In genomic region chr10:70115948-70116682, GRCh38 we compare ENCODE assay signal across 8 cellular contexts. TPM values are rescaled to one million over a fixed set of nuclear protein-coding genes. Genes with fewer than 3 reads are reported as not detected.
DNase-seq lines count a peak whose midpoint lies in the region; ATAC-seq and TF ChIP-seq lines count a peak whose summit lies in the region.

No MANE protein-coding gene starts in this region.

- H4K20me1 ChIP-seq in Karpas-422 (ENCODE audit: insufficient read depth, low read depth, low read length), result no peaks in the 10 kb centered on the region

- no peak overlapping the region for H3K4me3 ChIP-seq in GM12865 (ENCODE audit: low read depth, low read length)
- no peak overlapping the region for H3K4me3 ChIP-seq in Karpas-422 (ENCODE audit: low read length)
- H3K4me3 ChIP-seq in brain microvascular endothelial cell (ENCODE audit: low read depth, low read length), result no peak overlapping the region

- no peak overlapping the region for H2AFZ ChIP-seq in Karpas-422 (ENCODE audit: low read length)

- no peak overlapping the region for H3K4me2 ChIP-seq in Karpas-422 (ENCODE audit: low read depth, low read length, poor library complexity, severe bottlenecking)

- H3K27ac ChIP-seq in Karpas-422 (ENCODE audit: low read length) (no peak overlapping the region), brain microvascular endothelial cell (no peak overlapping the region)

- in situ Hi-C loops in brain microvascular endothelial cell (cut with HindIII; ENCODE audit: low pct_ligation_motif_present, low sequenced_read_pairs), result no loop called here

- no peak overlapping the region for H3K9ac ChIP-seq in Karpas-422 (ENCODE audit: low read length)

- peak; percentile 88 for TF ChIP-seq CTCF in GM12865 (IDR thresholded peaks at IDR 0.05; ENCODE audit: insufficient read depth, low read depth, low read length, missing control alignments)
- TF ChIP-seq CTCF in brain microvascular endothelial cell (IDR thresholded peaks at IDR 0.05; ENCODE audit: low read depth, low read length, missing control alignments), result peak; percentile 87

- no peaks in the 10 kb centered on the region for H3K9me3 ChIP-seq in Karpas-422 (ENCODE audit: low read length)

- H3K36me3 ChIP-seq in Karpas-422 (ENCODE audit: insufficient read depth, low read length), result peaks cover 11% of the 10 kb centered on the region; the same call in 1 of the 2 replicates
- H3K36me3 ChIP-seq in brain microvascular endothelial cell (replicated peaks), result peaks cover 13% of the 10 kb centered on the region

- no peaks in the 10 kb centered on the region for H3K9me2 ChIP-seq in Karpas-422 (replicated peaks; ENCODE audit: insufficient read depth, low read length)

- no peaks in the 10 kb centered on the region for H3K27me3 ChIP-seq in Karpas-422 (ENCODE audit: low read length)
- no peaks in the 10 kb centered on the region for H3K27me3 ChIP-seq in brain microvascular endothelial cell (replicated peaks)

- intact Hi-C loops in left colon (cut with DNase I, micrococcal nuclease), result no loop called here

- ATAC-seq in left colon, result peak; percentile 83
- no peak for ATAC-seq in GM19452 (IDR thresholded peaks at IDR 0.05; ENCODE audit: unreplicated experiment)

- peak; percentile 59 for DNase-seq in GM12865 (ENCODE audit: low read depth)
- DNase-seq in Karpas-422, result peak; percentile 76
- DNase-seq in UCSD-AML1 (lab: John Stamatoyannopoulos, UW; ENCODE audit: unreplicated experiment), result peak; percentile 21
- peak; percentile 15 for DNase-seq in brain microvascular endothelial cell
- peak in 1 of 2 donors; percentile 61 for DNase-seq in left colon
- DNase-seq in stimulated activated CD4-positive, alpha-beta T cell treated with anti-CD3 and anti-CD28 coated beads, TNF-alpha, amount 100 ng/mL, for 48 hours (ENCODE audit: low read depth in 3 of 3), result peak in 2 of 3 donors; percentile 37 to 51
- DNase-seq in OCI-M2 (lab: John Stamatoyannopoulos, UW; ENCODE audit: unreplicated experiment), result no peak

- H3K4me1 ChIP-seq in Karpas-422 (ENCODE audit: low read length), result no peaks in the 10 kb centered on the region

- H3K79me2 ChIP-seq in Karpas-422 (ENCODE audit: low read length), result no peaks in the 10 kb centered on the region

RNA-seq across cellular contexts. Expression of gene AIFM2, which starts 16.5 kb away (rescaled TPM):
- total RNA-seq in Karpas-422 (2014; rRNA removed; shearing (Covaris generic); ENCODE audit: low replicate concordance), result 5.7 and 8.9 TPM in 2 replicates
- total RNA-seq in left colon, result 10 to 100 TPM; 21.8 to 32.4 TPM

RNA-seq across cellular contexts. Expression of gene TYSND1, which starts 30.4 kb away (rescaled TPM):
- 23.6 and 38.2 TPM in 2 replicates for total RNA-seq in Karpas-422 (2014; rRNA removed; shearing (Covaris generic); ENCODE audit: low replicate concordance)
- 10 to 100 TPM; 12.5 to 20.0 TPM for total RNA-seq in left colon

RNA-seq across cellular contexts. Expression of gene SAR1A, which starts 54.2 kb away (rescaled TPM):
- 49.6 and 78.9 TPM in 2 replicates for total RNA-seq in Karpas-422 (2014; rRNA removed; shearing (Covaris generic); ENCODE audit: low replicate concordance)
- total RNA-seq in left colon, result 10 to 100 TPM; 81.4 to 92.6 TPM
